Comparison of ENCODE assay signal across 8 cellular contexts in the genomic region with DNA sequence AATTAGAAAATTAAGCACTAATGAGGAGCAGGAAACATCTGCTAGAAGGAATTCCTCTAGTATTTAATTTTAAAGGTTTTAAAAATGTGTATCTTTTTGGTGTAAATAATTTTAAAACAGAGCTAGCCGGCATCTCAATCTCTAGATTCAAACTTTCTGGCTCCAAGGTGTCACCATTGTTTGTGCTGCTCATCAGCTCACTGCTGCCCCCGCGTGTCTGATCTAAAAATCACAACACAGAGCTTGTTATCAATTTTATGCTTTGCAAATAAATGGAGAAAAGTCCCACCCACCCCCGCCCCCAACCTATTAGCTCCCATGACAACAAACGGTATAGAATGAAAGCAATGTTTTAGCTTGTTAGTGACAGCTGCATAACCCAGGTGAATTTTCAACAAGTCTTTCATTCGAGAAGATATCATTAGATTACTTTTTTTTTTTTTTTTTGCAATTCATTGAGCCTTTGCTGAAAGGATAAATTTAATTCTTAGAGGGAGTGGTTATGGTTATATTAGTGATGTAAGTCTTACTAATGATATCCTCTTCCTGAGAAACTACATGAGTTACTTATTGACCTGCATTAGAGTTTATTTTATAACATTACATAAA. TPM values are rescaled to one million over a fixed set of nuclear protein-coding genes. Genes with fewer than 3 reads are reported as not detected.
DNase-seq lines count a peak whose midpoint lies in the region; ATAC-seq and TF ChIP-seq lines count a peak whose summit lies in the region.

No MANE protein-coding gene starts in this region.

- intact Hi-C loops in ascending aorta (cut with DNase I) (loop anchor here (5.0 to 10.0 kb wide), 2 partner anchors 83 to 256 kb away; no protein-coding TSS in a partner anchor), uterus (cut with DNase I; ENCODE audit: low total_unique reads) (loop anchor here (10.0 kb wide), 1 partner anchor 246 kb away; no protein-coding TSS in a partner anchor)

- H3K27ac ChIP-seq in ascending aorta (peak overlapping the region; percentile 33 to 38), rectal smooth muscle tissue (ENCODE audit: low read depth, low read length) (no peak overlapping the region), uterus (peak overlapping the region; percentile 80 to 89)

- no peak for TF ChIP-seq POLR2A in uterus (IDR thresholded peaks at IDR 0.05)

- TF ChIP-seq CTCF in ascending aorta (IDR thresholded peaks at IDR 0.05) (peak; percentile 32 to 86 (median 73)), uterus (IDR thresholded peaks at IDR 0.05) (peak; percentile 56 to 85 (median 71))

- no peak overlapping the region for H3K9ac ChIP-seq in rectal smooth muscle tissue (ENCODE audit: low read length)

- no peaks in the 10 kb centered on the region for H3K27me3 ChIP-seq in ascending aorta
- no peaks in the 10 kb centered on the region for H3K27me3 ChIP-seq in rectal smooth muscle tissue (ENCODE audit: control insufficient read depth, insufficient read depth, low read length)
- H3K27me3 ChIP-seq in uterus = no peaks in the 10 kb centered on the region

- peaks cover 0 to 3% of the 10 kb centered on the region in 2 donors for H3K4me1 ChIP-seq in ascending aorta
- H3K4me1 ChIP-seq in rectal smooth muscle tissue (ENCODE audit: control insufficient read depth, insufficient read depth, low read length) = peaks cover 3% of the 10 kb centered on the region
- peaks cover 0 to 4% of the 10 kb centered on the region in 2 donors for H3K4me1 ChIP-seq in uterus

- DNase-seq in AG20443 (ENCODE audit: low spot score) = peak; percentile 85
- peak; percentile 95 for DNase-seq in NCI-H1694 (lab: John Stamatoyannopoulos, UW)
- peak; percentile 69 to 84 (median 82) for DNase-seq in T-helper 2 cell
- DNase-seq in ascending aorta (ENCODE audit: low spot score in 2 of 2) = peak; percentile 51 to 92
- peak; percentile 66 for DNase-seq in hepatic stellate cell (ENCODE audit: low spot score)
- DNase-seq in uterus = peak; percentile 77 to 81

- peak; percentile 64 for ATAC-seq in GM21825 (IDR thresholded peaks at IDR 0.05; ENCODE audit: unreplicated experiment)

- H3K36me3 ChIP-seq in ascending aorta (no peaks in the 10 kb centered on the region), rectal smooth muscle tissue (ENCODE audit: control insufficient read depth, insufficient read depth, low read length) (no peaks in the 10 kb centered on the region), uterus (no peaks in the 10 kb centered on the region)

- H3K9me3 ChIP-seq in ascending aorta (no peaks in the 10 kb centered on the region), uterus (no peaks in the 10 kb centered on the region)

- H3K4me3 ChIP-seq in ascending aorta (peak overlapping the region; percentile 58 to 67), rectal smooth muscle tissue (ENCODE audit: low read length) (peak overlapping the region; percentile 67), uterus (peak overlapping the region; percentile 37 to 50)

RNA-seq across cellular contexts. Expression of gene ABHD12B, which starts 11.3 kb away (rescaled TPM):
- not detected for total RNA-seq in ascending aorta
- not detected for total RNA-seq in uterus

RNA-seq across cellular contexts. Expression of gene NIN, which starts 29.6 kb away (rescaled TPM):
- 25.2 TPM for total RNA-seq in ascending aorta
- total RNA-seq in uterus = 10 to 100 TPM in 3 of 4 donors, 1 to 10 TPM in 1; 8.8 to 45.6 (median 34.2) TPM
